Comparison of ENCODE assay signal across 8 cellular contexts in the genomic region with DNA sequence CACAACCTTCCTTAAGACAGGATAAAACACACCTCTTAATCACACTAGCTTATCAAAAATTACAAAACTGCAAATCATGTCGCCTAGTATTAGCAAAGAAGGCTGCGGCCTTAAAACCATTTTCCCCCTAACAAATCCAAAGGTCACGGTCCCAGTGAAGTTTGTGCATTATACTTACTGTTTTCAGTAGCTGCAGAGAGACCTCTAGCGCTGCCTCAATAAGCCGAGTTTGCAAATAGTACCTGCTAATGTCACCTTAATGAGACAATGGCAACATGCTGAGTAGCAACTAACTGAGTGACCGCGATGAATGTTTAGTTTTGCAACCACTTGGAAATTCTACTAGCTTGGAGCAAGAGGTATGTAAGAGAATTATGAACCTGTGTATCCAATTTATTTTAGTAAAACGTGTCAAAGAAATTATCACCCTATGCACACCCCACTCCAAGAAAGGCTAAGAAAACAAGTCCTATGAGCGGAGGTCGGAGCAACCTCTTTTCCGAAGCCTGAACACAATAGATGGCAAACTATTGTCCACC. TPM values are rescaled to one million over a fixed set of nuclear protein-coding genes. Genes with fewer than 3 reads are reported as not detected.
DNase-seq lines count a peak whose midpoint lies in the region; ATAC-seq and TF ChIP-seq lines count a peak whose summit lies in the region.

No MANE protein-coding gene starts in this region.

- peak overlapping the region; percentile 88 for H3K4me3 ChIP-seq in CD4-positive, CD25-positive, alpha-beta regulatory T cell (ENCODE audit: low read depth, low read length)
- H3K4me3 ChIP-seq in right lobe of liver (peak overlapping the region; percentile 90 to 96 (median 94)), thymus (ENCODE audit: low read length) (peak overlapping the region; percentile 89)

- TF ChIP-seq POLR2A in right lobe of liver (IDR thresholded peaks at IDR 0.05) = peak; percentile 19

- peak overlapping the region; percentile 89 to 98 (median 96) for H3K27ac Mint-ChIP-seq in CD4-positive, CD25-positive, alpha-beta regulatory T cell

- peaks cover 5% of the 10 kb centered on the region for H3K27me3 Mint-ChIP-seq in CD4-positive, CD25-positive, alpha-beta regulatory T cell

- peak overlapping the region; percentile 97 to 99 (median 98) for H3K4me3 Mint-ChIP-seq in CD4-positive, CD25-positive, alpha-beta regulatory T cell

- H3K36me3 Mint-ChIP-seq in CD4-positive, CD25-positive, alpha-beta regulatory T cell = peaks cover 14% of the 10 kb centered on the region

- peak in 3 of 4 donors; percentile 32 to 46 (median 38) for TF ChIP-seq CTCF in right lobe of liver (IDR thresholded peaks at IDR 0.05)

- H3K27me3 ChIP-seq in CD4-positive, CD25-positive, alpha-beta regulatory T cell (ENCODE audit: control insufficient read depth, insufficient read depth, low read length) = no peaks in the 10 kb centered on the region
- H3K27me3 ChIP-seq in right lobe of liver = no peaks in the 10 kb centered on the region
- H3K27me3 ChIP-seq in thymus (ENCODE audit: control insufficient read depth, insufficient read depth) = no peaks in the 10 kb centered on the region

- no peaks in the 10 kb centered on the region for H3K36me3 ChIP-seq in CD4-positive, CD25-positive, alpha-beta regulatory T cell (ENCODE audit: control insufficient read depth, insufficient read depth, low read length)
- H3K36me3 ChIP-seq in right lobe of liver (no peaks in the 10 kb centered on the region), thymus (ENCODE audit: control insufficient read depth, insufficient read depth) (no peaks in the 10 kb centered on the region)

- ATAC-seq in CD4-positive, CD25-positive, alpha-beta regulatory T cell (ENCODE audit: low read depth in 2 of 2) = no peak
- ATAC-seq in GM21390 (IDR thresholded peaks at IDR 0.05; ENCODE audit: unreplicated experiment) (peak; percentile 15), right lobe of liver (peak; percentile 50 to 53 (median 51))

- peaks cover 25 to 53% (median 43%) of the 10 kb centered on the region in 4 donors for H3K4me1 Mint-ChIP-seq in CD4-positive, CD25-positive, alpha-beta regulatory T cell

- H3K9me3 ChIP-seq in CD4-positive, CD25-positive, alpha-beta regulatory T cell (ENCODE audit: control insufficient read depth in 2 of 2, low read length in 2 of 2) = no peaks in the 10 kb centered on the region
- H3K9me3 ChIP-seq in right lobe of liver (no peaks in the 10 kb centered on the region), thymus (ENCODE audit: control insufficient read depth) (no peaks in the 10 kb centered on the region)

- peak overlapping the region; percentile 91 for H3K27ac ChIP-seq in CD4-positive, CD25-positive, alpha-beta regulatory T cell (ENCODE audit: insufficient read depth, low read length, poor library complexity, severe bottlenecking)
- H3K27ac ChIP-seq in right lobe of liver (peak overlapping the region; percentile 76 to 92 (median 86)), thymus (ENCODE audit: low read depth) (peak overlapping the region; percentile 52)

- DNase-seq in CD4-positive, CD25-positive, alpha-beta regulatory T cell = peak in 2 of 3 donors; percentile 25 to 66
- peak; percentile 23 for DNase-seq in NOMO-1 treated with DMSO at 0.1 percent for 48 hours (lab: John Stamatoyannopoulos, UW; ENCODE audit: unreplicated experiment)
- peak; percentile 51 for DNase-seq in cerebellar cortex (ENCODE audit: low spot score)
- DNase-seq in right lobe of liver = peak in 1 of 3 donors; percentile 71
- DNase-seq in ecto neural progenitor cell (ENCODE audit: low spot score) = no peak
- no peak for DNase-seq in NCI-H446 treated with DMSO at 0.1 percent for 48 hours (lab: John Stamatoyannopoulos, UW)

- intact Hi-C loops in right lobe of liver (cut with DNase I) = loop anchor here in 1 of 2 donors (10.0 kb wide), 1 partner anchor 116 kb away; no protein-coding TSS in a partner anchor

- peaks cover 0 to 2% (median 0%) of the 10 kb centered on the region in 7 donors for H3K9me3 Mint-ChIP-seq in CD4-positive, CD25-positive, alpha-beta regulatory T cell

- under 1% methylated on average over 11 of the region's 11 CpGs for WGBS in right lobe of liver (ENCODE audit: insufficient coverage, low coverage, low lambda C conversion rate, missing lambda C conversion rate)
- 7% methylated on average over 11 of the region's 11 CpGs for WGBS in thymus

- H3K4me1 ChIP-seq in CD4-positive, CD25-positive, alpha-beta regulatory T cell (ENCODE audit: control insufficient read depth, insufficient read depth, low read length, poor library complexity, severe bottlenecking) = peaks cover 18% of the 10 kb centered on the region
- H3K4me1 ChIP-seq in right lobe of liver = peaks cover 0 to 14% (median 4%) of the 10 kb centered on the region in 4 donors
- H3K4me1 ChIP-seq in thymus (ENCODE audit: control insufficient read depth, insufficient read depth, low read length) = peaks cover 5% of the 10 kb centered on the region

RNA-seq across cellular contexts. Expression of a gene that starts 1.2 kb away (rescaled TPM):
- total RNA-seq in CD4-positive, CD25-positive, alpha-beta regulatory T cell = 25.1 TPM
- polyA plus RNA-seq in CD4-positive, CD25-positive, alpha-beta regulatory T cell = 10 to 100 TPM; 24.4 to 28.3 (median 27.8) TPM
- total RNA-seq in right lobe of liver = 10 to 100 TPM; 16.3 to 27.2 (median 19.5) TPM
- polyA plus RNA-seq in thymus = 26.2 TPM

Comparison
In these comparisons a context has a peak if more than half of its experiments do, and no peak if none do; other contexts are left out.
1. ATAC-seq: peak in GM21390 (single experiment) and right lobe of liver (4 of 4); none in CD4-positive, CD25-positive, alpha-beta regulatory T cell (0 of 2).
2. DNase-seq: peak in CD4-positive, CD25-positive, alpha-beta regulatory T cell (2 of 3), NOMO-1 treated with DMSO at 0.1 percent for 48 hours (single experiment) and cerebellar cortex (single experiment); none in ecto neural progenitor cell (single experiment) and NCI-H446 treated with DMSO at 0.1 percent for 48 hours (single experiment).
3. Peak in every context shown above with its lines, with median percentiles within 50 percentile points of each other: H3K27ac ChIP-seq and H3K4me3 ChIP-seq.